2 cellular contexts compared by ENCODE assay signal in genomic region chr11:69647349-69647748, GRCh38.
A peak's percentile ranks its signal among the peaks of the same experiment; 100 is the strongest.
TF ChIP-seq lines count a peak whose summit lies in the region.

No MANE protein-coding gene starts in this region.

TF ChIP-seq in SK-N-SH, 30 proteins besides CTCF, POLR2A, EP300 and RAD21 (continued from another document):
- 0 out of 2 replicates have a peak, but pooled peaks have one; percentile 15 for TF ChIP-seq ELF1 (IDR thresholded peaks at IDR 0.05)
TF ChIP-seq in SK-N-SH: peak in this region for 1.

TF ChIP-seq in SK-N-SH treated with all-trans-retinoic acid at 6 μM for 48 hours, 23 proteins besides CTCF, POLR2A, EP300 and RAD21:
- TF ChIP-seq PATZ1 (CRISPR knock-in tag; IDR thresholded peaks at IDR 0.05; ENCODE audit: borderline replicate concordance) (no peak), ZNF565 (CRISPR knock-in tag; conservative IDR thresholded peaks at IDR 0.05; ENCODE audit: low read depth) (no peak), PPARA (CRISPR knock-in tag; IDR thresholded peaks at IDR 0.05; ENCODE audit: borderline replicate concordance) (no peak), TOX (CRISPR knock-in tag; IDR thresholded peaks at IDR 0.05; ENCODE audit: borderline replicate concordance) (no peak), ZNF8 (CRISPR knock-in tag; IDR thresholded peaks at IDR 0.05) (no peak), ISL1 (CRISPR knock-in tag; IDR thresholded peaks at IDR 0.05) (no peak), ZFP3 (CRISPR knock-in tag; IDR thresholded peaks at IDR 0.05) (no peak), CSRNP3 (CRISPR knock-in tag; IDR thresholded peaks at IDR 0.05) (no peak), GLIS3 (CRISPR knock-in tag; IDR thresholded peaks at IDR 0.05) (no peak)
TF ChIP-seq in SK-N-SH treated with all-trans-retinoic acid at 6 μM for 48 hours: peak in this region for 0.
